8 cellular contexts compared by ENCODE assay signal in the genomic region with DNA sequence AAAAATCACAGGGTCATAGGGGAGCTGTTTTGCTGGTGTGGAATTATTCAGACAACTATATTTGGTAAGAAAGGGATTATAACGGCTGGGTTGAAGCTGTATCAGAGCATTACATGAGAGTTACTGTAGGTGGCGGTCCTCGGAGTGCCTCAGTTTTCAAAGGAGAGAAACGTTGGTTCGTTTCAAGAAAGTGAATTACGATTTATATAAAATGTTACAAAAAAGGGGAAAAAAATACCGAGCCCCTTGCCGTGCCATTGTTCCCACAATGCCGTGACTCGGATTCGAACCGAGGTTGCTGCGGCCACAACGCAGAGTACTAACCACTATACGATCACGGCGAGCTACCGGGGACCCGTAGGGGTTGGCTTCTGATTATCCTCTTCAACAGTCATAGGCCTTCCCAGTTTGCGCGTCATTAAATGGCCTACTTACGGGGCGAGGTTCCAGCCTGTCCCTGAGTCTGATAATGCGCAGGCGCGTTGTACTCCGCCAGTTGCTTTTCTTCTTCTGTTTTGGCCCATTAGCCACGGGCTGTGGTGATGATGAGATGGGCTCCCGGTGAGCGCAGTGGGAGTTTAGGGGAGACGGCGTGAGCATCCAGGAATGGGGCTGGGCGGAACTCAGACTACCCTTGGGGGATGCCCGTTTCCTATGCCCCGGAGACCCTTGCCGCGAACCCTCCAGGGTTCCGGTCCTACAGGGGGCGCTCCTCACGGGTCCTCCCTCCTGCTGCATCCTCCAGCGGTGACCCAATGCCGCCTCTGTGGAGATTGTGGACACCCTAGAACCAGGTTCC. TPM values are rescaled to one million over a fixed set of nuclear protein-coding genes. Genes with fewer than 3 reads are reported as not detected.
DNase-seq lines count a peak whose midpoint lies in the region; ATAC-seq, FAIRE-seq and TF ChIP-seq lines count a peak whose summit lies in the region.

No MANE protein-coding gene starts in this region.

- peak; percentile 57 for ATAC-seq in GM23338

- peak overlapping the region; percentile 97 for H3K4me2 ChIP-seq in GM23338

- H3K36me3 ChIP-seq in GM23338 (ENCODE audit: insufficient read depth): no peaks in the 10 kb centered on the region
- H3K36me3 ChIP-seq in neutrophil: no peaks in the 10 kb centered on the region

- peak overlapping the region; percentile 91 for H3K27ac Mint-ChIP-seq in GM23338

- no peaks in the 10 kb centered on the region for H3F3A ChIP-seq in GM23338 (replicated peaks; ENCODE audit: low read depth)

- no peaks in the 10 kb centered on the region for H3K9me3 Mint-ChIP-seq in GM23338

- H3K27ac ChIP-seq in GM23338 (ENCODE audit: low read depth) (no peak overlapping the region), neutrophil (peak overlapping the region; percentile 86)

- H4K20me1 ChIP-seq in GM23338 (replicated peaks; ENCODE audit: insufficient read depth): no peaks in the 10 kb centered on the region

- peak; percentile 61 for TF ChIP-seq POLR2A in Raji (IDR thresholded peaks at IDR 0.05; ENCODE audit: insufficient read depth, low read depth, low read length)

- H3K4me3 ChIP-seq in GM23338 (peak overlapping the region; percentile 96), LNCaP clone FGC (ENCODE audit: low read depth, low read length) (peak overlapping the region; percentile 85), neutrophil (ENCODE audit: low read depth in 1 of 2, low read length in 1 of 2) (peak overlapping the region; percentile 61 to 71)

- no peak overlapping the region for H3K4me3 Mint-ChIP-seq in GM23338

- peak; percentile 30 for FAIRE-seq in frontal cortex (lab: Jason Lieb, UNC)

- no peaks in the 10 kb centered on the region for H3K9me2 ChIP-seq in GM23338 (ENCODE audit: insufficient read depth)

- H3K4me1 Mint-ChIP-seq in GM23338: peaks cover 8% of the 10 kb centered on the region

- peaks cover 17% of the 10 kb centered on the region for H3K27me3 Mint-ChIP-seq in GM23338 (ENCODE audit: insufficient read depth, low read depth, poor library complexity)

- H3K27me3 ChIP-seq in GM23338 (ENCODE audit: insufficient read depth): no peaks in the 10 kb centered on the region; the same call in 1 of the 2 replicates
- no peaks in the 10 kb centered on the region for H3K27me3 ChIP-seq in neutrophil

- peak; percentile 73 to 76 for TF ChIP-seq CTCF in GM23338 (conservative IDR thresholded peaks at IDR 0.05; ENCODE audit: low read depth in 2 of 2)
- TF ChIP-seq CTCF in LNCaP clone FGC (IDR thresholded peaks at IDR 0.05; ENCODE audit: control insufficient read depth, extremely low read depth, insufficient read depth): peak; percentile 69
- no peak for TF ChIP-seq CTCF in neutrophil (IDR thresholded peaks at IDR 0.05)

- no peaks in the 10 kb centered on the region for H3K9me3 ChIP-seq in neutrophil

- DNase-seq in ELR (ENCODE audit: low read depth): peak; percentile 92
- peak; percentile 90 for DNase-seq in GM23338 (ENCODE audit: low spot score)
- peak; percentile 92 for DNase-seq in LNCaP clone FGC (ENCODE audit: low read depth)
- peak; percentile 36 for DNase-seq in activated gamma-delta T cell (lab: John Stamatoyannopoulos, UW)
- peak; percentile 66 to 71 for DNase-seq in frontal cortex (ENCODE audit: low spot score in 2 of 2)
- peak; percentile 100 for DNase-seq in superior temporal gyrus (ENCODE audit: extremely low spot score)

- peak overlapping the region; percentile 87 for H2AFZ ChIP-seq in GM23338

- no peaks in the 10 kb centered on the region for H3K36me3 Mint-ChIP-seq in GM23338 (ENCODE audit: low read depth)

- H3K79me2 ChIP-seq in GM23338 (replicated peaks; ENCODE audit: insufficient read depth): no peaks in the 10 kb centered on the region

- H3K4me1 ChIP-seq in GM23338 (ENCODE audit: insufficient read depth) (no peaks in the 10 kb centered on the region), neutrophil (ENCODE audit: control insufficient read depth in 1 of 2, insufficient read depth in 1 of 2, low read depth in 1 of 2, low read length in 1 of 2) (peaks cover 28 to 35% of the 10 kb centered on the region in 2 experiments)

TF ChIP-seq in GM23338, 12 proteins besides CTCF, POLR2A, EP300 and RAD21 (continues in another document):
- TF ChIP-seq, protein P1, sequence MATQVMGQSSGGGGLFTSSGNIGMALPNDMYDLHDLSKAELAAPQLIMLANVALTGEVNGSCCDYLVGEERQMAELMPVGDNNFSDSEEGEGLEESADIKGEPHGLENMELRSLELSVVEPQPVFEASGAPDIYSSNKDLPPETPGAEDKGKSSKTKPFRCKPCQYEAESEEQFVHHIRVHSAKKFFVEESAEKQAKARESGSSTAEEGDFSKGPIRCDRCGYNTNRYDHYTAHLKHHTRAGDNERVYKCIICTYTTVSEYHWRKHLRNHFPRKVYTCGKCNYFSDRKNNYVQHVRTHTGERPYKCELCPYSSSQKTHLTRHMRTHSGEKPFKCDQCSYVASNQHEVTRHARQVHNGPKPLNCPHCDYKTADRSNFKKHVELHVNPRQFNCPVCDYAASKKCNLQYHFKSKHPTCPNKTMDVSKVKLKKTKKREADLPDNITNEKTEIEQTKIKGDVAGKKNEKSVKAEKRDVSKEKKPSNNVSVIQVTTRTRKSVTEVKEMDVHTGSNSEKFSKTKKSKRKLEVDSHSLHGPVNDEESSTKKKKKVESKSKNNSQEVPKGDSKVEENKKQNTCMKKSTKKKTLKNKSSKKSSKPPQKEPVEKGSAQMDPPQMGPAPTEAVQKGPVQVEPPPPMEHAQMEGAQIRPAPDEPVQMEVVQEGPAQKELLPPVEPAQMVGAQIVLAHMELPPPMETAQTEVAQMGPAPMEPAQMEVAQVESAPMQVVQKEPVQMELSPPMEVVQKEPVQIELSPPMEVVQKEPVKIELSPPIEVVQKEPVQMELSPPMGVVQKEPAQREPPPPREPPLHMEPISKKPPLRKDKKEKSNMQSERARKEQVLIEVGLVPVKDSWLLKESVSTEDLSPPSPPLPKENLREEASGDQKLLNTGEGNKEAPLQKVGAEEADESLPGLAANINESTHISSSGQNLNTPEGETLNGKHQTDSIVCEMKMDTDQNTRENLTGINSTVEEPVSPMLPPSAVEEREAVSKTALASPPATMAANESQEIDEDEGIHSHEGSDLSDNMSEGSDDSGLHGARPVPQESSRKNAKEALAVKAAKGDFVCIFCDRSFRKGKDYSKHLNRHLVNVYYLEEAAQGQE (IDR thresholded peaks at IDR 0.05; ENCODE audit: unreplicated experiment): no peak
- TF ChIP-seq CREB1 (CRISPR knock-in tag; IDR thresholded peaks at IDR 0.05; ENCODE audit: low read depth): peak; percentile 89
- TF ChIP-seq ZNF114 (CRISPR knock-in tag; IDR thresholded peaks at IDR 0.05): no peak
- TF ChIP-seq, protein P2, sequence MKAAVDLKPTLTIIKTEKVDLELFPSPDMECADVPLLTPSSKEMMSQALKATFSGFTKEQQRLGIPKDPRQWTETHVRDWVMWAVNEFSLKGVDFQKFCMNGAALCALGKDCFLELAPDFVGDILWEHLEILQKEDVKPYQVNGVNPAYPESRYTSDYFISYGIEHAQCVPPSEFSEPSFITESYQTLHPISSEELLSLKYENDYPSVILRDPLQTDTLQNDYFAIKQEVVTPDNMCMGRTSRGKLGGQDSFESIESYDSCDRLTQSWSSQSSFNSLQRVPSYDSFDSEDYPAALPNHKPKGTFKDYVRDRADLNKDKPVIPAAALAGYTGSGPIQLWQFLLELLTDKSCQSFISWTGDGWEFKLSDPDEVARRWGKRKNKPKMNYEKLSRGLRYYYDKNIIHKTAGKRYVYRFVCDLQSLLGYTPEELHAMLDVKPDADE (IDR thresholded peaks at IDR 0.05): 0 out of 2 replicates have a peak, but pooled peaks have one; percentile 23
- TF ChIP-seq NANOG (IDR thresholded peaks at IDR 0.05; ENCODE audit: borderline replicate concordance): no peak
- TF ChIP-seq STAT1 (IDR thresholded peaks at IDR 0.05; ENCODE audit: unreplicated experiment): no peak
- TF ChIP-seq POLR2AphosphoS5 (IDR thresholded peaks at IDR 0.05; ENCODE audit: low read depth): 0 out of 2 replicates have a peak, but pooled peaks have one; percentile 19
- no peak for TF ChIP-seq EZH2 (IDR thresholded peaks at IDR 0.05; ENCODE audit: low read depth, unreplicated experiment)

RNA-seq across cellular contexts. Expression of a gene that starts 10.8 kb away (rescaled TPM):
- total RNA-seq in GM23338 (2014; rRNA removed; shearing (Covaris generic)): 15.1 and 15.6 TPM in 2 replicates
- polyA plus RNA-seq in GM23338 (2016; fragmentation: Nextera tagmentation; extraction: Ambion mirVana): 5.8 and 6.6 TPM in 2 replicates
- 49.3 TPM for total RNA-seq in frontal cortex

RNA-seq across cellular contexts. Expression of a gene that starts 53.5 kb away (rescaled TPM):
- total RNA-seq in GM23338 (2014; rRNA removed; shearing (Covaris generic)): not detected in 2 replicates
- polyA plus RNA-seq in GM23338 (2016; fragmentation: Nextera tagmentation; extraction: Ambion mirVana): 0.14 and 0.18 TPM in 2 replicates
- total RNA-seq in frontal cortex: not detected

Comparison
In these comparisons a context has a peak if more than half of its experiments do, and no peak if none do; other contexts are left out.
1. DNase-seq: peak in every context shown above with its lines; median percentile 100 in superior temporal gyrus; 92 in ELR; 92 in LNCaP clone FGC; 90 in GM23338; 68 in frontal cortex; 36 in activated gamma-delta T cell.